9 cellular contexts compared by ENCODE assay signal in genomic region chr17:39617100-39617445, GRCh38. TPM values are rescaled to one million over a fixed set of nuclear protein-coding genes. Genes with fewer than 3 reads are reported as not detected.
DNase-seq lines count a peak whose midpoint lies in the region; ATAC-seq and TF ChIP-seq lines count a peak whose summit lies in the region.
"Had no signal": no experiment of that assay in that cellular context is flagged by ENCODE, and none has a peak within 500 bp of the region (broad histone marks: within the 10 kb centered on the region; RNA-seq: fewer than 3 reads in every experiment).

No MANE protein-coding gene starts in this region.

- H3K27ac Mint-ChIP-seq in stimulated activated naive CD8-positive, alpha-beta T cell treated with anti-CD3 and anti-CD28 coated beads, Interleukin-15, Interleukin-2, amounts not matched to agents 100 ng/mL and 50 ng/mL, for 24 hours, result peak overlapping the region; percentile 52
- no peak overlapping the region for H3K27ac Mint-ChIP-seq in activated CD4-positive, alpha-beta memory T cell treated with anti-CD3 and anti-CD28 coated beads, Interleukin-2, amount 10 ng/mL, durations not matched to agents 7 days and 5 days
- H3K27ac Mint-ChIP-seq: activated naive CD4-positive, alpha-beta T cell treated with anti-CD3 and anti-CD28 coated beads, Interleukin-2, amount 50 U/mL, for 72 hours had no signal

- POLR2A ChIA-PET in activated CD4-positive, alpha-beta memory T cell treated with anti-CD3 and anti-CD28 coated beads, Interleukin-2, amount 10 ng/mL, durations not matched to agents 7 days and 5 days (lab: Charles Lee), result no interaction called here

- peak overlapping the region; percentile 54 for H3K4me3 ChIP-seq in lower lobe of right lung
- H3K4me3 ChIP-seq in vagina, result peak overlapping the region; percentile 50 to 73

- H3K27me3 ChIP-seq in lower lobe of right lung (ENCODE audit: low read depth), result peaks cover 3% of the 10 kb centered on the region
- H3K27me3 ChIP-seq in vagina, result no peaks in the 10 kb centered on the region

- no peak for TF ChIP-seq POLR2A in vagina (IDR thresholded peaks at IDR 0.05)

- intact Hi-C loops in lower lobe of right lung (cut with DNase I), result no loop called here
- intact Hi-C loops in vagina (cut with DNase I), result no loop called here

- H3K9me3 ChIP-seq in lower lobe of right lung, result no peaks in the 10 kb centered on the region
- no peaks in the 10 kb centered on the region for H3K9me3 ChIP-seq in vagina

- no peak overlapping the region for H3K27ac ChIP-seq in lower lobe of right lung
- H3K27ac ChIP-seq in vagina, result no peak overlapping the region

- ATAC-seq in stimulated activated naive CD8-positive, alpha-beta T cell treated with anti-CD3 and anti-CD28 coated beads, Interleukin-15, Interleukin-2, amounts not matched to agents 100 U/mL and 50 U/mL, for 24 hours, result no peak
- ATAC-seq in lower lobe of right lung (no peak), HG02763 (IDR thresholded peaks at IDR 0.05; ENCODE audit: unreplicated experiment) (no peak), HG02588 (IDR thresholded peaks at IDR 0.05; ENCODE audit: unreplicated experiment) (no peak)

- CTCF ChIA-PET in activated CD4-positive, alpha-beta memory T cell treated with anti-CD3 and anti-CD28 coated beads, Interleukin-2, amount 10 ng/mL, durations not matched to agents 7 days and 5 days (lab: Charles Lee), result interaction anchor here (1.0 to 9.7 kb wide), 2 partner anchors 18 to 136 kb away, joined by 3 to 151 read pairs; partner anchors contain the start of gene STARD3

- H3K4me1 Mint-ChIP-seq in stimulated activated naive CD8-positive, alpha-beta T cell treated with anti-CD3 and anti-CD28 coated beads, Interleukin-15, Interleukin-2, amounts not matched to agents 100 ng/mL and 50 ng/mL, for 24 hours (ENCODE audit: low read depth), result peaks cover 7% of the 10 kb centered on the region
- peaks cover 8% of the 10 kb centered on the region for H3K4me1 Mint-ChIP-seq in activated CD4-positive, alpha-beta memory T cell treated with anti-CD3 and anti-CD28 coated beads, Interleukin-2, amount 10 ng/mL, durations not matched to agents 7 days and 5 days

- no peak for TF ChIP-seq CTCF in lower lobe of right lung (IDR thresholded peaks at IDR 0.05)
- no peak for TF ChIP-seq CTCF in vagina (IDR thresholded peaks at IDR 0.05)

- H3K27me3 Mint-ChIP-seq in stimulated activated naive CD8-positive, alpha-beta T cell treated with anti-CD3 and anti-CD28 coated beads, Interleukin-15, Interleukin-2, amounts not matched to agents 100 ng/mL and 50 ng/mL, for 24 hours, result peaks cover 17% of the 10 kb centered on the region
- H3K27me3 Mint-ChIP-seq in activated CD4-positive, alpha-beta memory T cell treated with anti-CD3 and anti-CD28 coated beads, Interleukin-2, amount 10 ng/mL, durations not matched to agents 7 days and 5 days, result peaks cover 43% of the 10 kb centered on the region

- H3K36me3 ChIP-seq in lower lobe of right lung (no peaks in the 10 kb centered on the region), vagina (no peaks in the 10 kb centered on the region)

- peak overlapping the region; percentile 43 for H3K4me3 Mint-ChIP-seq in stimulated activated naive CD8-positive, alpha-beta T cell treated with anti-CD3 and anti-CD28 coated beads, Interleukin-15, Interleukin-2, amounts not matched to agents 100 ng/mL and 50 ng/mL, for 24 hours
- peak overlapping the region; percentile 7 for H3K4me3 Mint-ChIP-seq in activated CD4-positive, alpha-beta memory T cell treated with anti-CD3 and anti-CD28 coated beads, Interleukin-2, amount 10 ng/mL, durations not matched to agents 7 days and 5 days

- no peak for DNase-seq in stimulated activated naive CD8-positive, alpha-beta T cell treated with anti-CD3 and anti-CD28 coated beads, Interleukin-15, Interleukin-2, amounts not matched to agents 100 U/mL and 50 U/mL, for 24 hours
- no peak for DNase-seq in activated CD4-positive, alpha-beta memory T cell treated with anti-CD3 and anti-CD28 coated beads, Interleukin-2, amount 10 ng/mL, durations not matched to agents 7 days and 5 days
- DNase-seq in lower lobe of right lung (no peak), vagina (ENCODE audit: extremely low spot score in 2 of 2) (no peak), GOT3 (lab: John Stamatoyannopoulos, UW) (no peak)

- H3K36me3 Mint-ChIP-seq in stimulated activated naive CD8-positive, alpha-beta T cell treated with anti-CD3 and anti-CD28 coated beads, Interleukin-15, Interleukin-2, amounts not matched to agents 100 ng/mL and 50 ng/mL, for 24 hours (ENCODE audit: low read depth), result no peaks in the 10 kb centered on the region
- no peaks in the 10 kb centered on the region for H3K36me3 Mint-ChIP-seq in activated CD4-positive, alpha-beta memory T cell treated with anti-CD3 and anti-CD28 coated beads, Interleukin-2, amount 10 ng/mL, durations not matched to agents 7 days and 5 days (ENCODE audit: low read depth)
- H3K36me3 Mint-ChIP-seq: activated naive CD4-positive, alpha-beta T cell treated with anti-CD3 and anti-CD28 coated beads, Interleukin-2, amount 50 U/mL, for 72 hours had no signal

- H3K9me3 Mint-ChIP-seq in stimulated activated naive CD8-positive, alpha-beta T cell treated with anti-CD3 and anti-CD28 coated beads, Interleukin-15, Interleukin-2, amounts not matched to agents 100 ng/mL and 50 ng/mL, for 24 hours, result no peaks in the 10 kb centered on the region
- H3K9me3 Mint-ChIP-seq in activated CD4-positive, alpha-beta memory T cell treated with anti-CD3 and anti-CD28 coated beads, Interleukin-2, amount 10 ng/mL, durations not matched to agents 7 days and 5 days, result no peaks in the 10 kb centered on the region
- H3K9me3 Mint-ChIP-seq: activated naive CD4-positive, alpha-beta T cell treated with anti-CD3 and anti-CD28 coated beads, Interleukin-2, amount 50 U/mL, for 72 hours had no signal

- H3K4me1 ChIP-seq in lower lobe of right lung (peaks cover 14% of the 10 kb centered on the region), vagina (peaks cover 14% of the 10 kb centered on the region)

RNA-seq across cellular contexts. Expression of gene NEUROD2, which starts 9.4 kb away (rescaled TPM):
- not detected for total RNA-seq in activated CD4-positive, alpha-beta memory T cell treated with anti-CD3 and anti-CD28 coated beads, Interleukin-2, amount 10 ng/mL, durations not matched to agents 7 days and 5 days
- not detected for total RNA-seq in lower lobe of right lung
- not detected for total RNA-seq in vagina
- total RNA-seq: activated naive CD4-positive, alpha-beta T cell treated with anti-CD3 and anti-CD28 coated beads, Interleukin-2, amount 50 U/mL, for 72 hours had no signal

RNA-seq across cellular contexts. Expression of gene PPP1R1B, which starts 9.7 kb away (rescaled TPM):
- total RNA-seq in activated CD4-positive, alpha-beta memory T cell treated with anti-CD3 and anti-CD28 coated beads, Interleukin-2, amount 10 ng/mL, durations not matched to agents 7 days and 5 days, result not detected
- total RNA-seq in lower lobe of right lung (23.9 TPM), vagina (9.3 TPM)

RNA-seq across cellular contexts. Expression of gene STARD3, which starts 19.9 kb away (rescaled TPM):
- total RNA-seq in activated CD4-positive, alpha-beta memory T cell treated with anti-CD3 and anti-CD28 coated beads, Interleukin-2, amount 10 ng/mL, durations not matched to agents 7 days and 5 days, result 10 to 100 TPM; 72.0 to 73.7 TPM
- total RNA-seq in lower lobe of right lung, result 76.6 TPM
- 148 TPM for total RNA-seq in vagina

RNA-seq across cellular contexts. Expression of gene TCAP, which starts 48.1 kb away (rescaled TPM):
- 1 to 10 TPM; 1.3 to 1.5 TPM for total RNA-seq in activated CD4-positive, alpha-beta memory T cell treated with anti-CD3 and anti-CD28 coated beads, Interleukin-2, amount 10 ng/mL, durations not matched to agents 7 days and 5 days
- total RNA-seq in lower lobe of right lung, result 3.7 TPM
- 0.49 TPM for total RNA-seq in vagina

RNA-seq across cellular contexts. Expression of gene PNMT, which starts 51.2 kb away (rescaled TPM):
- not detected for total RNA-seq in activated CD4-positive, alpha-beta memory T cell treated with anti-CD3 and anti-CD28 coated beads, Interleukin-2, amount 10 ng/mL, durations not matched to agents 7 days and 5 days
- 3.9 TPM for total RNA-seq in lower lobe of right lung
- total RNA-seq in vagina, result 5.6 TPM

Comparison
In these comparisons a context has a peak if more than half of its experiments do, and no peak if none do; other contexts are left out.
1. RNA of gene PPP1R1B, which starts 9.7 kb away (total RNA-seq): 23.9 TPM in lower lobe of right lung (single experiment) and 9.3 TPM in vagina (single experiment); not detected in activated CD4-positive, alpha-beta memory T cell treated with anti-CD3 and anti-CD28 coated beads, Interleukin-2, amount 10 ng/mL, durations not matched to agents 7 days and 5 days; every median in the first group is over 10 times any median in the second.